Comparison of ENCODE assay signal across 12 cellular contexts in the genomic region with DNA sequence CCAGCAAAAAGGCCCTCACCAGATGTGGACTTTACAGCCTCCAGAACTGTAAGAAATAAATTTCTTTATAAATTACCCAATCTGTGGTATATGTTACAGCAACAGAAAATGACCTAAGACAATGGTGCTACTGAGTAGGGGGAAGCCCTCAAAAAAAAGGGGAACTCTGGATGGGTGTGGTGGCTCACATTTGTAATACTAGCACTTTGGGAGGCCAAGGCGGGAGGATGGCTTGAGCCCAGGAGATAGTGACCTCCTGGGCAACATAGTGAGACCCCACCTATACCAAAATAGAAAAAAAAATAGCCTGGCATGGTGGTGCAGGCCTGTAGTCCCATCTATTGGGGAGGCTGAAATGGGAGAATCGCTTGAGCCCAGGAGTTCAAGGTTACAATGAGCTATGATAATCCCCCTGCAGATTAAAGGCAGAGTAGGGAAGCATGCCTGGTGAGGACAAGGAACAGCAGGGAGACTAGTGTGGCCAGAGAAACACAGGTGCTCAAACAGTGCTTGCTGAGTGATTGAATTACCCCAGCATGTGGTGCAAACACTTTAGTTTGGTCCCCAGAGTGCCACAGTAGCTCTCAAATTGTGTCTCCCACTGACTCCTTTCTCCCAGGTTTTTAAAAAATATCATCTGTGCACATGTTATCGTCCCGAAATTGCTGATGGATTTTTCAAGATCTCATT. TPM values are rescaled to one million over a fixed set of nuclear protein-coding genes. Genes with fewer than 3 reads are reported as not detected.
DNase-seq lines count a peak whose midpoint lies in the region; ATAC-seq and TF ChIP-seq lines count a peak whose summit lies in the region.
"Had no signal": no experiment of that assay in that cellular context is flagged by ENCODE, and none has a peak within 500 bp of the region (broad histone marks: within the 10 kb centered on the region; RNA-seq: fewer than 3 reads in every experiment).

No MANE protein-coding gene starts in this region.

- intact Hi-C loops in Right ventricle myocardium superior (cut with DNase I), result no loop called here

- H3K4me3 Mint-ChIP-seq in stimulated activated naive CD8-positive, alpha-beta T cell treated with anti-CD3 and anti-CD28 coated beads, Interleukin-15, amount 100 ng/mL, for 72 hours, result no peak overlapping the region
- H3K4me3 Mint-ChIP-seq: nephron progenitor cell had no signal

- DNase-seq in NCI-H748 (lab: John Stamatoyannopoulos, UW; ENCODE audit: unreplicated experiment) (peak; percentile 36), NCI-H748 treated with DMSO at 0.1 percent for 48 hours (lab: John Stamatoyannopoulos, UW) (no peak), NCI-H69 (lab: John Stamatoyannopoulos, UW) (peak; percentile 97), Right ventricle myocardium superior (no peak), HEK293T (ENCODE audit: extremely low spot score) (no peak), cerebellar nuclear complex (lab: John Stamatoyannopoulos, UW) (no peak)
- peak in 1 of 2 donors; percentile 28 for DNase-seq in stimulated activated naive CD8-positive, alpha-beta T cell treated with anti-CD3 and anti-CD28 coated beads, Interleukin-15, amount 100 ng/mL, for 72 hours
- DNase-seq: NCI-H187 treated with DMSO at 0.1 percent for 48 hours, nephron progenitor cell had no signal

- H3K9me3 Mint-ChIP-seq in stimulated activated naive CD8-positive, alpha-beta T cell treated with anti-CD3 and anti-CD28 coated beads, Interleukin-15, amount 100 ng/mL, for 72 hours, result no peaks in the 10 kb centered on the region
- H3K9me3 Mint-ChIP-seq: nephron progenitor cell had no signal

- POLR2A ChIA-PET in HEK293T (lab: Yijun Ruan, JAX), result no interaction called here

- peak overlapping the region in 1 of 2 donors; percentile 80 for H3K27ac Mint-ChIP-seq in stimulated activated naive CD8-positive, alpha-beta T cell treated with anti-CD3 and anti-CD28 coated beads, Interleukin-15, amount 100 ng/mL, for 72 hours
- H3K27ac Mint-ChIP-seq: nephron progenitor cell had no signal

- H3K4me1 Mint-ChIP-seq in stimulated activated naive CD8-positive, alpha-beta T cell treated with anti-CD3 and anti-CD28 coated beads, Interleukin-15, amount 100 ng/mL, for 72 hours, result peaks cover 51% of the 10 kb centered on the region

- no peaks in the 10 kb centered on the region for H3K27me3 Mint-ChIP-seq in stimulated activated naive CD8-positive, alpha-beta T cell treated with anti-CD3 and anti-CD28 coated beads, Interleukin-15, amount 100 ng/mL, for 72 hours

- CTCF ChIA-PET in HEK293T (lab: Yijun Ruan, JAX), result no interaction called here

- ATAC-seq in Right ventricle myocardium superior (ENCODE audit: poor library complexity) (peak; percentile 60), HG03342 (IDR thresholded peaks at IDR 0.05; ENCODE audit: unreplicated experiment) (no peak)
- ATAC-seq in stimulated activated naive CD8-positive, alpha-beta T cell treated with anti-CD3 and anti-CD28 coated beads, Interleukin-15, amount 100 ng/mL, for 72 hours, result peak; percentile 61
- ATAC-seq: A549, SK-N-SH treated with all-trans-retinoic acid at 6 μM for 48 hours had no signal

TF ChIP-seq in HEK293T, 16 proteins besides CTCF, POLR2A, EP300 and RAD21:
- TF ChIP-seq SUZ12 (IDR thresholded peaks at IDR 0.05) (no peak), ZNF384 (IDR thresholded peaks at IDR 0.05) (no peak), ARNT (IDR thresholded peaks at IDR 0.05) (no peak), LEF1 (IDR thresholded peaks at IDR 0.05; ENCODE audit: borderline replicate concordance) (no peak), FOXA1 (IDR thresholded peaks at IDR 0.05) (no peak), SP1 (IDR thresholded peaks at IDR 0.05) (no peak), NFRKB (IDR thresholded peaks at IDR 0.05) (no peak), FOXM1 (IDR thresholded peaks at IDR 0.05; ENCODE audit: borderline replicate concordance) (no peak), L3MBTL2 (conservative IDR thresholded peaks at IDR 0.05) (no peak), BHLHE40 (IDR thresholded peaks at IDR 0.05; ENCODE audit: borderline replicate concordance) (no peak)
- TF ChIP-seq, protein P1, sequence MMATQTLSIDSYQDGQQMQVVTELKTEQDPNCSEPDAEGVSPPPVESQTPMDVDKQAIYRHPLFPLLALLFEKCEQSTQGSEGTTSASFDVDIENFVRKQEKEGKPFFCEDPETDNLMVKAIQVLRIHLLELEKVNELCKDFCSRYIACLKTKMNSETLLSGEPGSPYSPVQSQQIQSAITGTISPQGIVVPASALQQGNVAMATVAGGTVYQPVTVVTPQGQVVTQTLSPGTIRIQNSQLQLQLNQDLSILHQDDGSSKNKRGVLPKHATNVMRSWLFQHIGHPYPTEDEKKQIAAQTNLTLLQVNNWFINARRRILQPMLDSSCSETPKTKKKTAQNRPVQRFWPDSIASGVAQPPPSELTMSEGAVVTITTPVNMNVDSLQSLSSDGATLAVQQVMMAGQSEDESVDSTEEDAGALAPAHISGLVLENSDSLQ (IDR thresholded peaks at IDR 0.05), result no peak
TF ChIP-seq in HEK293T: peak in this region for 0.

RNA-seq across cellular contexts. Expression of gene USP3, which starts 13.9 kb away (rescaled TPM):
- total RNA-seq in Right ventricle myocardium superior, result 15.9 TPM

Comparison
In these comparisons a context has a peak if more than half of its experiments do, and no peak if none do; other contexts are left out.
1. DNase-seq: peak in NCI-H748 (single experiment) and NCI-H69 (single experiment); none in NCI-H748 treated with DMSO at 0.1 percent for 48 hours (single experiment), Right ventricle myocardium superior (single experiment), HEK293T (single experiment) and cerebellar nuclear complex (0 of 2).